ENCODE assay signal across 18 cellular contexts in the genomic region with DNA sequence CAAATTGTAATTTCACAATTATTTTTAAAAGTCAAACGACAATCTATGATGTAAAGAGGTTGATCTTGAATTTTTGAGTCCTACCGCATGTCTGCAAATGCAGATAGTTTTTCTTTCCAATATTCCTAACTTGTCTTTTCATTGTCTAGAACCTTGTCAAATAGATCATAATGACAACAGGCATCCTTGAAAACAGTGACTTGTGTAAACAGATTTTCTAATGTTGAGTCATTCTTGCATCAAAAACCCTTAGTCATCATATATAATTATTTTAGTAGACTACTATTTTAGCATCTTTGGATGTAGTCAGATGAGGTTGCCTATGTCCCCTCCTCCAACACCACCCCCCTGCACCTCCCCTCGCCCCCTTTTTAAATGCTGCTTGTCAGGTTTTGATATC. TPM values are rescaled to one million over a fixed set of nuclear protein-coding genes. Genes with fewer than 3 reads are reported as not detected.
DNase-seq lines count a peak whose midpoint lies in the region; ATAC-seq and TF ChIP-seq lines count a peak whose summit lies in the region.
"Had no signal": no experiment of that assay in that cellular context is flagged by ENCODE, and none has a peak within 500 bp of the region (broad histone marks: within the 10 kb centered on the region; RNA-seq: fewer than 3 reads in every experiment).

No MANE protein-coding gene starts in this region.

- CTCF ChIA-PET in mammary epithelial cell (lab: Charles Lee; ENCODE audit: low non-redundant PET), result no interaction called here

- H3K36me3 ChIP-seq in mammary epithelial cell (ENCODE audit: insufficient read depth, low read length) (no peaks in the 10 kb centered on the region), BE2C (no peaks in the 10 kb centered on the region)

- H3K9me3 ChIP-seq in mammary epithelial cell (replicated peaks; ENCODE audit: insufficient read depth, low read length), result no peaks in the 10 kb centered on the region
- no peaks in the 10 kb centered on the region for H3K9me3 ChIP-seq in BE2C

- TF ChIP-seq CTCF in mammary epithelial cell (conservative IDR thresholded peaks at IDR 0.05 in 1 of 2, IDR thresholded peaks at IDR 0.05 in 1 of 2; ENCODE audit: extremely low read depth in 1 of 2, insufficient read depth in 1 of 2, low read depth in 1 of 2, low read length in 2 of 2), result no peak
- TF ChIP-seq CTCF in BE2C (IDR thresholded peaks at IDR 0.05; ENCODE audit: low read depth, low read length), result no peak

- ATAC-seq in GM19351 (IDR thresholded peaks at IDR 0.05; ENCODE audit: unreplicated experiment), result no peak
- ATAC-seq: esophagus mucosa; stimulated activated memory B cell treated with anti-CD40 and anti-IgM and Interleukin-4, amounts not matched to agents 10 μg/mL and 1 μg/mL and 100 μg/mL, for 72 hours had no signal

- no peak overlapping the region for H3K4me3 ChIP-seq in mammary epithelial cell (replicated peaks in 1 of 3; ENCODE audit: insufficient read depth in 1 of 3, low read depth in 2 of 3, low read length in 3 of 3)
- H3K4me3 ChIP-seq in BE2C (ENCODE audit: low read depth, low read length), result no peak overlapping the region
- H3K4me3 ChIP-seq: hepatocyte had no signal

- peak; percentile 38 for DNase-seq in DMS53 treated with DMSO at 0.1 percent for 48 hours (lab: John Stamatoyannopoulos, UW; ENCODE audit: unreplicated experiment)
- peak; percentile 32 for DNase-seq in M059J (ENCODE audit: low read depth)
- DNase-seq in mammary epithelial cell, result peak; percentile 4
- DNase-seq in iris pigment epithelial cell (ENCODE audit: low read depth), result peak; percentile 53
- no peak for DNase-seq in NCI-H1694 treated with DMSO at 0.1 percent for 48 hours (lab: John Stamatoyannopoulos, UW)
- DNase-seq in NCI-H2029 (lab: John Stamatoyannopoulos, UW), result no peak
- DNase-seq in BE2C, result no peak
- DNase-seq: activated CD4-positive, alpha-beta T cell treated with anti-CD3 and anti-CD28 coated beads, Interleukin-2, amount 50 U/mL, for 4 hours; activated naive CD4-positive, alpha-beta T cell treated with anti-CD3 and anti-CD28 coated beads, Interleukin-2, amount 10 ng/mL, durations not matched to agents 7 days and 5 days; DMS79; NCI-H1048; NCI-H748 treated with DMSO at 0.1 percent for 48 hours; stimulated activated CD4-positive, alpha-beta T cell treated with anti-CD3 and anti-CD28 coated beads, Interleukin-12 subunit alpha, Interleukin-12 subunit beta, amount 100 ng/mL, for 4 hours had no signal

- H3K79me2 ChIP-seq in mammary epithelial cell (ENCODE audit: insufficient read depth, low read length), result no peaks in the 10 kb centered on the region
- H3K79me2 ChIP-seq: hepatocyte had no signal

- 69% methylated on average over 3 of the region's 3 CpGs for WGBS in mammary epithelial cell (ENCODE audit: low coverage, missing lambda C conversion rate)

- no peak overlapping the region for H2AFZ ChIP-seq in mammary epithelial cell (ENCODE audit: low read depth, low read length)
- H2AFZ ChIP-seq: hepatocyte had no signal

- H3K9ac ChIP-seq in mammary epithelial cell (ENCODE audit: insufficient read depth, low read length), result no peak overlapping the region

- H4K20me1 ChIP-seq in mammary epithelial cell (ENCODE audit: insufficient read depth, low read length), result no peaks in the 10 kb centered on the region

- intact Hi-C loops in mammary epithelial cell (cut with micrococcal nuclease), result no loop called here

- H3K4me1 ChIP-seq in mammary epithelial cell (ENCODE audit: insufficient read depth, low read length) (no peaks in the 10 kb centered on the region), BE2C (no peaks in the 10 kb centered on the region)

- BruUV-seq in mammary epithelial cell (replicated peaks; lab: Mats Ljungman, UMichigan), result no TSS peak

- dilution Hi-C loops in mammary epithelial cell (cut with HindIII; ENCODE audit: low sequenced_read_pairs), result no loop called here

- no peak overlapping the region for H3K4me2 ChIP-seq in mammary epithelial cell (ENCODE audit: insufficient read depth, low read depth, low read length)
- H3K4me2 ChIP-seq: hepatocyte had no signal

- no peak overlapping the region for H3K27ac ChIP-seq in mammary epithelial cell (ENCODE audit: insufficient read depth, low read depth, low read length)
- H3K27ac ChIP-seq: hepatocyte had no signal

- in situ Hi-C loops in mammary epithelial cell (cut with MboI; ENCODE audit: low sequenced_read_pairs in 2 of 2), result no loop called here

- H3K27me3 ChIP-seq in mammary epithelial cell (ENCODE audit: insufficient read depth, low read length) (peaks cover 2% of the 10 kb centered on the region), BE2C (peaks cover 5% of the 10 kb centered on the region; the same call in 1 of the 2 replicates)
- H3K27me3 ChIP-seq: hepatocyte had no signal

RNA-seq across cellular contexts. Expression of a gene that starts 43.8 kb away (rescaled TPM):
- total RNA-seq in M059J (2014; rRNA removed; shearing (Covaris generic)), result not detected in 2 replicates
- total RNA-seq in mammary epithelial cell, result 1 to 10 TPM in 1 of 2 donors, under 1 TPM in 1; 0.33 to 1.2 TPM
- 4.2 TPM for polyA plus RNA-seq in mammary epithelial cell
- polyA minus RNA-seq in mammary epithelial cell, result 12.1 TPM
- polyA plus RNA-seq in BE2C (2012; ENCODE audit: insufficient read depth, insufficient read length, low read depth), result not detected
- polyA plus RNA-seq: CD14-positive monocyte had no signal

Comparison
In these comparisons a context has a peak if more than half of its experiments do, and no peak if none do; other contexts are left out.
1. DNase-seq: peak in DMS53 treated with DMSO at 0.1 percent for 48 hours (single experiment), M059J (single experiment), mammary epithelial cell (single experiment) and iris pigment epithelial cell (single experiment); none in NCI-H1694 treated with DMSO at 0.1 percent for 48 hours (single experiment), NCI-H2029 (single experiment) and BE2C (single experiment).